ENCODE assay signal across 18 cellular contexts in the genomic region with DNA sequence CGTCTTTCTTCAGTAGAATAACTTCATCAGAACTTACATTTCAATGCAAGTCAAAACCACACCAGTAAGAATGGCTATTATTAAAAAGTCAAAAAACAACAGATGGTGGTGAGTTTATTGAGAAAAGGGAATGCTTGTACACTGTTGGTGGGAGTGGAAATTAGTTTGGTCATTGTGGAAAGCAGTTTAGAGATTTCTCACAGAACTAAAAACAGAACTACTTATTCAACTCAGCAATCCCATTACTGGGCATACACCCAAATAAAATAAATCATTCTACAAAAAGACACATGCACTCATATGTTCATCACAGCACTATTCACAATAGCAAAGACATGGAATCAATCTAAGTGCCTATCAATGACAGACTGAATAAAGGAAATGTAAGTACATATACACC.
A peak's percentile ranks its signal among the peaks of the same experiment; 100 is the strongest.
DNase-seq lines count a peak whose midpoint lies in the region; ATAC-seq and TF ChIP-seq lines count a peak whose summit lies in the region.
"Had no signal": no experiment of that assay in that cellular context is flagged by ENCODE, and none has a peak within 500 bp of the region (broad histone marks: within the 10 kb centered on the region; RNA-seq: fewer than 3 reads in every experiment).

No MANE protein-coding gene starts in this region.

- DNase-seq in heart left ventricle (no peak), right atrium auricular region (ENCODE audit: low spot score) (no peak), chondrocyte (ENCODE audit: low spot score) (no peak), left ventricle myocardium inferior (no peak), H7 (no peak), C1 segment of cervical spinal cord (lab: John Stamatoyannopoulos, UW) (no peak), superior temporal gyrus (ENCODE audit: extremely low spot score) (no peak)
- no peak for DNase-seq in activated CD4-positive, alpha-beta T cell treated with anti-CD3 and anti-CD28 coated beads for 36 hours
- DNase-seq: CD8-positive, alpha-beta memory T cell; DMS79 treated with DMSO at 0.1 percent for 48 hours; KG1; MV-4-11; NCI-H1694 treated with DMSO at 0.1 percent for 48 hours; NCI-H524 treated with DMSO at 0.1 percent for 48 hours; PC-9 had no signal

- peaks cover 0 to 10% (median 4%) of the 10 kb centered on the region in 12 donors for H3K4me1 ChIP-seq in heart left ventricle
- peaks cover 0 to 5% of the 10 kb centered on the region in 2 donors for H3K4me1 ChIP-seq in right atrium auricular region
- peaks cover 13% of the 10 kb centered on the region for H3K4me1 ChIP-seq in left ventricle myocardium inferior
- H3K4me1 ChIP-seq: BLaER1 treated with 17β-estradiol and CSF1 and Interleukin-3, amounts not matched to agents 10 nM and 100 nM; SJSA1 had no signal

- ATAC-seq in heart left ventricle = peak in 3 of 4 donors; percentile 37 to 63 (median 41)
- ATAC-seq in activated CD4-positive, alpha-beta T cell treated with anti-CD3 and anti-CD28 coated beads for 36 hours = no peak

- WGBS in heart left ventricle, 4 donors = 70 to 89% (median 78%) methylated on average over 1 of the region's 1 CpG

- no peak for TF ChIP-seq POLR2A in heart left ventricle (IDR thresholded peaks at IDR 0.05)

- peak overlapping the region in 6 of 12 donors; percentile 5 to 63 (median 44) for H3K27ac ChIP-seq in heart left ventricle
- H3K27ac ChIP-seq in right atrium auricular region = no peak overlapping the region
- H3K27ac ChIP-seq in left ventricle myocardium inferior (replicated peaks) = peak overlapping the region; percentile 46
- H3K27ac ChIP-seq: BLaER1 treated with 17β-estradiol and CSF1 and Interleukin-3, amounts not matched to agents 10 nM and 100 nM; PC-9; RWPE1; SJSA1 had no signal

- H3K4me3 ChIP-seq in heart left ventricle = no peak overlapping the region
- H3K4me3 ChIP-seq in right atrium auricular region = no peak overlapping the region
- no peak overlapping the region for H3K4me3 ChIP-seq in left ventricle myocardium inferior
- no peak overlapping the region for H3K4me3 ChIP-seq in H7 (ENCODE audit: insufficient read depth, low read depth, low read length)
- H3K4me3 ChIP-seq: BLaER1 treated with 17β-estradiol and CSF1 and Interleukin-3, amounts not matched to agents 10 nM and 100 nM; PC-9; SJSA1 had no signal

- H3K36me3 Mint-ChIP-seq in chondrocyte (ENCODE audit: low read depth) = no peaks in the 10 kb centered on the region
- H3K36me3 Mint-ChIP-seq in activated CD4-positive, alpha-beta T cell treated with anti-CD3 and anti-CD28 coated beads for 36 hours (ENCODE audit: low read depth) = no peaks in the 10 kb centered on the region
- H3K36me3 Mint-ChIP-seq: CD8-positive, alpha-beta memory T cell had no signal

- H3K9me3 ChIP-seq in heart left ventricle (peaks cover 0 to 4% (median 0%) of the 10 kb centered on the region in 12 donors), right atrium auricular region (no peaks in the 10 kb centered on the region), left ventricle myocardium inferior (replicated peaks) (peaks cover 6% of the 10 kb centered on the region)
- H3K9me3 ChIP-seq: BLaER1 treated with 17β-estradiol and CSF1 and Interleukin-3, amounts not matched to agents 10 nM and 100 nM; SJSA1 had no signal

- no peaks in the 10 kb centered on the region for H3K27me3 Mint-ChIP-seq in chondrocyte (ENCODE audit: low read depth)
- H3K27me3 Mint-ChIP-seq in activated CD4-positive, alpha-beta T cell treated with anti-CD3 and anti-CD28 coated beads for 36 hours = peaks cover 13% of the 10 kb centered on the region

- intact Hi-C loops in heart left ventricle (cut with DNase I) (loop anchor here in 5 of 10 donors (5.0 to 10.0 kb wide), 4 partner anchors 143 to 348 kb away; no protein-coding TSS in a partner anchor), left ventricle myocardium inferior (cut with micrococcal nuclease) (loop anchor here (5.0 kb wide), 1 partner anchor 122 kb away; no protein-coding TSS in a partner anchor)
- intact Hi-C loops in activated CD4-positive, alpha-beta T cell treated with anti-CD3 and anti-CD28 coated beads for 36 hours (cut with DNase I, micrococcal nuclease) = no loop called here

- H3K36me3 ChIP-seq in heart left ventricle (no peaks in the 10 kb centered on the region), right atrium auricular region (no peaks in the 10 kb centered on the region), left ventricle myocardium inferior (no peaks in the 10 kb centered on the region), H7 (replicated peaks; ENCODE audit: control insufficient read depth, insufficient read depth, low read length) (no peaks in the 10 kb centered on the region)
- H3K36me3 ChIP-seq: BLaER1 treated with 17β-estradiol and CSF1 and Interleukin-3, amounts not matched to agents 10 nM and 100 nM; SJSA1 had no signal

- TF ChIP-seq CTCF in heart left ventricle (IDR thresholded peaks at IDR 0.05) (no peak), right atrium auricular region (IDR thresholded peaks at IDR 0.05) (no peak), chondrocyte (IDR thresholded peaks at IDR 0.05) (no peak), left ventricle myocardium inferior (IDR thresholded peaks at IDR 0.05; ENCODE audit: borderline replicate concordance) (no peak)

- CTCF ChIA-PET in activated CD4-positive, alpha-beta T cell treated with anti-CD3 and anti-CD28 coated beads for 36 hours (lab: Charles Lee) = no interaction called here

- H3K27ac Mint-ChIP-seq in chondrocyte (ENCODE audit: unreplicated experiment) = peak overlapping the region; percentile 53
- H3K27ac Mint-ChIP-seq in activated CD4-positive, alpha-beta T cell treated with anti-CD3 and anti-CD28 coated beads for 36 hours = no peak overlapping the region
- H3K27ac Mint-ChIP-seq: CD8-positive, alpha-beta memory T cell had no signal

- H3K4me3 Mint-ChIP-seq in chondrocyte (ENCODE audit: unreplicated experiment) = no peak overlapping the region
- H3K4me3 Mint-ChIP-seq in activated CD4-positive, alpha-beta T cell treated with anti-CD3 and anti-CD28 coated beads for 36 hours = no peak overlapping the region
- H3K4me3 Mint-ChIP-seq: CD8-positive, alpha-beta memory T cell had no signal

- peaks cover 15% of the 10 kb centered on the region for H3K4me1 Mint-ChIP-seq in chondrocyte (ENCODE audit: low read depth)
- H3K4me1 Mint-ChIP-seq in activated CD4-positive, alpha-beta T cell treated with anti-CD3 and anti-CD28 coated beads for 36 hours = no peaks in the 10 kb centered on the region
- H3K4me1 Mint-ChIP-seq: CD8-positive, alpha-beta memory T cell had no signal

- H3K27me3 ChIP-seq in heart left ventricle (no peaks in the 10 kb centered on the region), right atrium auricular region (no peaks in the 10 kb centered on the region), left ventricle myocardium inferior (ENCODE audit: low read depth) (no peaks in the 10 kb centered on the region), H7 (ENCODE audit: control insufficient read depth, insufficient read depth, low read length) (no peaks in the 10 kb centered on the region)
- H3K27me3 ChIP-seq: BLaER1 treated with 17β-estradiol and CSF1 and Interleukin-3, amounts not matched to agents 10 nM and 100 nM; SJSA1 had no signal

- peaks cover 14% of the 10 kb centered on the region for H3K9me3 Mint-ChIP-seq in chondrocyte (ENCODE audit: low read depth)
- no peaks in the 10 kb centered on the region for H3K9me3 Mint-ChIP-seq in activated CD4-positive, alpha-beta T cell treated with anti-CD3 and anti-CD28 coated beads for 36 hours (ENCODE audit: low read depth)

- POLR2A ChIA-PET in activated CD4-positive, alpha-beta T cell treated with anti-CD3 and anti-CD28 coated beads for 36 hours (lab: Charles Lee) = no interaction called here
